ENCODE assay signal across 7 cellular contexts in the genomic region with DNA sequence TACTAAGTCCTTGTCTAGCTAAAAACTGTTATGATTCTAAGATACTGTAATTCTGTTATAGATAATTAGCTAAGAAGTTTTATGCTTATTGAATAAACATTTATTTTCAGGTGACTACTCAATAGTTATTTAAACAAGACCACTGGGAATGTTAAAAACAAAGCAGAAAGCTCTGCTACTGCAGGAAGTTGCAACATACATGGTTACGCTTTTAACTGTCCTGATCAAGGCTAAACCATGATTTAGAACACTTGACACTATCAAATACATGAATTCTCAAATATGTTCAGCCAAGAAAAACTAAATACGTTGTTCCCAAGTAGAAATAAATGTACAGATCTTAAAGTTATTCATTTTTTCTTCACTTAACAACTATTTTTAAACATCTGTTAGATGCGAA.
"Had no signal": no experiment of that assay in that cellular context is flagged by ENCODE, and none has a peak within 500 bp of the region (broad histone marks: within the 10 kb centered on the region; RNA-seq: fewer than 3 reads in every experiment).

No MANE protein-coding gene starts in this region.

- H3K27ac ChIP-seq: GM23248 had no signal

- DNase-seq: GM23248, GOT3, H7, HFFc6 had no signal

- H3K9me3 ChIP-seq: HAP-1 had no signal

- H3K36me3 ChIP-seq: HAP-1 had no signal

- H3K4me3 ChIP-seq: GM23248, HAP-1, K562 had no signal

- H3K9ac ChIP-seq: GM23248 had no signal

- FAIRE-seq: HepG2, K562 had no signal
